In the genomic region with DNA sequence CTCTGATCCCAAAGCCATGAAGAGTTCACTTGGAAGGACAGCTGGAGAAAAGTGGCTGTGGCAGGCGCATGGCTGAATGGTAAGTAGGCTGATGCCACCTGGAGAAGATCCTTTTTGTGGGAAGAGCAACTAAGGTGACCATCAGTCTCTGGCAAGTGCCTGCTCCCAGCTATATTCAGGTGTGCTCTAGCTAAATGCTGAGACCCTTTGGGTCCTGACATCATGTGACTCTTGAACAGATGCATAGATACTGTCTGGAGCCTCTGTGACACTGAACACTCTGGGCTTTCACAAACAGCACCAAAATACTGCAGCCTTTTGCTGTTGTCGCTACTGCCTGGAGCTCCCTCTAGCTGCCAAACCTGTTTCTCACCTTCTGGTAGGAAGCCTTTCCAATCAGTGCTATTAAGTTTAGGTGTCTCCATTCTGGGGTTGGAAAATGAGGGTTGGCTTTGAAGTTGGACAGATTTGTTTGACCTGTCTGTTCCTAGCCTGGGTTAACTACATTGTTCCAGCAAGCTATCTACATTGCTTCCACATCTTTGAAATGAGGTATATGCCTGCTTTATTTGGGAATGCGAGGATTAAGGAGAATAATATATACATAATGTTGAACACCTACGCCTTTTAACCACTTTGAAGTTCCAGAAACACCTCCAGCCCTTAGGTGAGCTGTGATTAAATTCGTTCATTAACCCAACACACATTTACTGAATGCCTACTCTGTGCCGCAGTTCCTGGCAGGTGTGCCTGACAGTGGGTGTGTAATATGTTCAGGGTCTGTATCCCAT, we compare ENCODE assay signal across 1 cellular context.
TF ChIP-seq lines count a peak whose summit lies in the region.

No MANE protein-coding gene starts in this region.

TF ChIP-seq in GM12878, 131 proteins besides CTCF, POLR2A, EP300 and RAD21:
- 0 out of 4 replicates have a peak, but pooled peaks of 1 of the 2 experiments have one; percentile 9 for TF ChIP-seq BHLHE40 (IDR thresholded peaks at IDR 0.05; ENCODE audit: borderline replicate concordance in 1 of 2, low read depth in 2 of 2, low read length in 1 of 2)
- TF ChIP-seq, protein P1, sequence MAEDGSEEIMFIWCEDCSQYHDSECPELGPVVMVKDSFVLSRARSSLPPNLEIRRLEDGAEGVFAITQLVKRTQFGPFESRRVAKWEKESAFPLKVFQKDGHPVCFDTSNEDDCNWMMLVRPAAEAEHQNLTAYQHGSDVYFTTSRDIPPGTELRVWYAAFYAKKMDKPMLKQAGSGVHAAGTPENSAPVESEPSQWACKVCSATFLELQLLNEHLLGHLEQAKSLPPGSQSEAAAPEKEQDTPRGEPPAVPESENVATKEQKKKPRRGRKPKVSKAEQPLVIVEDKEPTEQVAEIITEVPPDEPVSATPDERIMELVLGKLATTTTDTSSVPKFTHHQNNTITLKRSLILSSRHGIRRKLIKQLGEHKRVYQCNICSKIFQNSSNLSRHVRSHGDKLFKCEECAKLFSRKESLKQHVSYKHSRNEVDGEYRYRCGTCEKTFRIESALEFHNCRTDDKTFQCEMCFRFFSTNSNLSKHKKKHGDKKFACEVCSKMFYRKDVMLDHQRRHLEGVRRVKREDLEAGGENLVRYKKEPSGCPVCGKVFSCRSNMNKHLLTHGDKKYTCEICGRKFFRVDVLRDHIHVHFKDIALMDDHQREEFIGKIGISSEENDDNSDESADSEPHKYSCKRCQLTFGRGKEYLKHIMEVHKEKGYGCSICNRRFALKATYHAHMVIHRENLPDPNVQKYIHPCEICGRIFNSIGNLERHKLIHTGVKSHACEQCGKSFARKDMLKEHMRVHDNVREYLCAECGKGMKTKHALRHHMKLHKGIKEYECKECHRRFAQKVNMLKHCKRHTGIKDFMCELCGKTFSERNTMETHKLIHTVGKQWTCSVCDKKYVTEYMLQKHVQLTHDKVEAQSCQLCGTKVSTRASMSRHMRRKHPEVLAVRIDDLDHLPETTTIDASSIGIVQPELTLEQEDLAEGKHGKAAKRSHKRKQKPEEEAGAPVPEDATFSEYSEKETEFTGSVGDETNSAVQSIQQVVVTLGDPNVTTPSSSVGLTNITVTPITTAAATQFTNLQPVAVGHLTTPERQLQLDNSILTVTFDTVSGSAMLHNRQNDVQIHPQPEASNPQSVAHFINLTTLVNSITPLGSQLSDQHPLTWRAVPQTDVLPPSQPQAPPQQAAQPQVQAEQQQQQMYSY (CRISPR knock-in tag; IDR thresholded peaks at IDR 0.05), result no peak
- TF ChIP-seq HDGF (IDR thresholded peaks at IDR 0.05), result no peak
- TF ChIP-seq, protein P2, sequence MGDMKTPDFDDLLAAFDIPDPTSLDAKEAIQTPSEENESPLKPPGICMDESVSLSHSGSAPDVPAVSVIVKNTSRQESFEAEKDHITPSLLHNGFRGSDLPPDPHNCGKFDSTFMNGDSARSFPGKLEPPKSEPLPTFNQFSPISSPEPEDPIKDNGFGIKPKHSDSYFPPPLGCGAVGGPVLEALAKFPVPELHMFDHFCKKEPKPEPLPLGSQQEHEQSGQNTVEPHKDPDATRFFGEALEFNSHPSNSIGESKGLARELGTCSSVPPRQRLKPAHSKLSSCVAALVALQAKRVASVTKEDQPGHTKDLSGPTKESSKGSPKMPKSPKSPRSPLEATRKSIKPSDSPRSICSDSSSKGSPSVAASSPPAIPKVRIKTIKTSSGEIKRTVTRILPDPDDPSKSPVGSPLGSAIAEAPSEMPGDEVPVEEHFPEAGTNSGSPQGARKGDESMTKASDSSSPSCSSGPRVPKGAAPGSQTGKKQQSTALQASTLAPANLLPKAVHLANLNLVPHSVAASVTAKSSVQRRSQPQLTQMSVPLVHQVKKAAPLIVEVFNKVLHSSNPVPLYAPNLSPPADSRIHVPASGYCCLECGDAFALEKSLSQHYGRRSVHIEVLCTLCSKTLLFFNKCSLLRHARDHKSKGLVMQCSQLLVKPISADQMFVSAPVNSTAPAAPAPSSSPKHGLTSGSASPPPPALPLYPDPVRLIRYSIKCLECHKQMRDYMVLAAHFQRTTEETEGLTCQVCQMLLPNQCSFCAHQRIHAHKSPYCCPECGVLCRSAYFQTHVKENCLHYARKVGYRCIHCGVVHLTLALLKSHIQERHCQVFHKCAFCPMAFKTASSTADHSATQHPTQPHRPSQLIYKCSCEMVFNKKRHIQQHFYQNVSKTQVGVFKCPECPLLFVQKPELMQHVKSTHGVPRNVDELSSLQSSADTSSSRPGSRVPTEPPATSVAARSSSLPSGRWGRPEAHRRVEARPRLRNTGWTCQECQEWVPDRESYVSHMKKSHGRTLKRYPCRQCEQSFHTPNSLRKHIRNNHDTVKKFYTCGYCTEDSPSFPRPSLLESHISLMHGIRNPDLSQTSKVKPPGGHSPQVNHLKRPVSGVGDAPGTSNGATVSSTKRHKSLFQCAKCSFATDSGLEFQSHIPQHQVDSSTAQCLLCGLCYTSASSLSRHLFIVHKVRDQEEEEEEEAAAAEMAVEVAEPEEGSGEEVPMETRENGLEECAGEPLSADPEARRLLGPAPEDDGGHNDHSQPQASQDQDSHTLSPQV (IDR thresholded peaks at IDR 0.05), result no peak
- TF ChIP-seq, protein P3, sequence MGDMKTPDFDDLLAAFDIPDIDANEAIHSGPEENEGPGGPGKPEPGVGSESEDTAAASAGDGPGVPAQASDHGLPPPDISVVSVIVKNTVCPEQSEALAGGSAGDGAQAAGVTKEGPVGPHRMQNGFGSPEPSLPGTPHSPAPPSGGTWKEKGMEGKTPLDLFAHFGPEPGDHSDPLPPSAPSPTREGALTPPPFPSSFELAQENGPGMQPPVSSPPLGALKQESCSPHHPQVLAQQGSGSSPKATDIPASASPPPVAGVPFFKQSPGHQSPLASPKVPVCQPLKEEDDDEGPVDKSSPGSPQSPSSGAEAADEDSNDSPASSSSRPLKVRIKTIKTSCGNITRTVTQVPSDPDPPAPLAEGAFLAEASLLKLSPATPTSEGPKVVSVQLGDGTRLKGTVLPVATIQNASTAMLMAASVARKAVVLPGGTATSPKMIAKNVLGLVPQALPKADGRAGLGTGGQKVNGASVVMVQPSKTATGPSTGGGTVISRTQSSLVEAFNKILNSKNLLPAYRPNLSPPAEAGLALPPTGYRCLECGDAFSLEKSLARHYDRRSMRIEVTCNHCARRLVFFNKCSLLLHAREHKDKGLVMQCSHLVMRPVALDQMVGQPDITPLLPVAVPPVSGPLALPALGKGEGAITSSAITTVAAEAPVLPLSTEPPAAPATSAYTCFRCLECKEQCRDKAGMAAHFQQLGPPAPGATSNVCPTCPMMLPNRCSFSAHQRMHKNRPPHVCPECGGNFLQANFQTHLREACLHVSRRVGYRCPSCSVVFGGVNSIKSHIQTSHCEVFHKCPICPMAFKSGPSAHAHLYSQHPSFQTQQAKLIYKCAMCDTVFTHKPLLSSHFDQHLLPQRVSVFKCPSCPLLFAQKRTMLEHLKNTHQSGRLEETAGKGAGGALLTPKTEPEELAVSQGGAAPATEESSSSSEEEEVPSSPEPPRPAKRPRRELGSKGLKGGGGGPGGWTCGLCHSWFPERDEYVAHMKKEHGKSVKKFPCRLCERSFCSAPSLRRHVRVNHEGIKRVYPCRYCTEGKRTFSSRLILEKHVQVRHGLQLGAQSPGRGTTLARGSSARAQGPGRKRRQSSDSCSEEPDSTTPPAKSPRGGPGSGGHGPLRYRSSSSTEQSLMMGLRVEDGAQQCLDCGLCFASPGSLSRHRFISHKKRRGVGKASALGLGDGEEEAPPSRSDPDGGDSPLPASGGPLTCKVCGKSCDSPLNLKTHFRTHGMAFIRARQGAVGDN (IDR thresholded peaks at IDR 0.05), result no peak
- TF ChIP-seq SMARCA5 (IDR thresholded peaks at IDR 0.05), result no peak
- TF ChIP-seq, protein P4, sequence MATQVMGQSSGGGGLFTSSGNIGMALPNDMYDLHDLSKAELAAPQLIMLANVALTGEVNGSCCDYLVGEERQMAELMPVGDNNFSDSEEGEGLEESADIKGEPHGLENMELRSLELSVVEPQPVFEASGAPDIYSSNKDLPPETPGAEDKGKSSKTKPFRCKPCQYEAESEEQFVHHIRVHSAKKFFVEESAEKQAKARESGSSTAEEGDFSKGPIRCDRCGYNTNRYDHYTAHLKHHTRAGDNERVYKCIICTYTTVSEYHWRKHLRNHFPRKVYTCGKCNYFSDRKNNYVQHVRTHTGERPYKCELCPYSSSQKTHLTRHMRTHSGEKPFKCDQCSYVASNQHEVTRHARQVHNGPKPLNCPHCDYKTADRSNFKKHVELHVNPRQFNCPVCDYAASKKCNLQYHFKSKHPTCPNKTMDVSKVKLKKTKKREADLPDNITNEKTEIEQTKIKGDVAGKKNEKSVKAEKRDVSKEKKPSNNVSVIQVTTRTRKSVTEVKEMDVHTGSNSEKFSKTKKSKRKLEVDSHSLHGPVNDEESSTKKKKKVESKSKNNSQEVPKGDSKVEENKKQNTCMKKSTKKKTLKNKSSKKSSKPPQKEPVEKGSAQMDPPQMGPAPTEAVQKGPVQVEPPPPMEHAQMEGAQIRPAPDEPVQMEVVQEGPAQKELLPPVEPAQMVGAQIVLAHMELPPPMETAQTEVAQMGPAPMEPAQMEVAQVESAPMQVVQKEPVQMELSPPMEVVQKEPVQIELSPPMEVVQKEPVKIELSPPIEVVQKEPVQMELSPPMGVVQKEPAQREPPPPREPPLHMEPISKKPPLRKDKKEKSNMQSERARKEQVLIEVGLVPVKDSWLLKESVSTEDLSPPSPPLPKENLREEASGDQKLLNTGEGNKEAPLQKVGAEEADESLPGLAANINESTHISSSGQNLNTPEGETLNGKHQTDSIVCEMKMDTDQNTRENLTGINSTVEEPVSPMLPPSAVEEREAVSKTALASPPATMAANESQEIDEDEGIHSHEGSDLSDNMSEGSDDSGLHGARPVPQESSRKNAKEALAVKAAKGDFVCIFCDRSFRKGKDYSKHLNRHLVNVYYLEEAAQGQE (IDR thresholded peaks at IDR 0.05; ENCODE audit: low read depth, low read length), result peak; percentile 30; the same call in 1 of the 2 replicates
- TF ChIP-seq, protein P5, sequence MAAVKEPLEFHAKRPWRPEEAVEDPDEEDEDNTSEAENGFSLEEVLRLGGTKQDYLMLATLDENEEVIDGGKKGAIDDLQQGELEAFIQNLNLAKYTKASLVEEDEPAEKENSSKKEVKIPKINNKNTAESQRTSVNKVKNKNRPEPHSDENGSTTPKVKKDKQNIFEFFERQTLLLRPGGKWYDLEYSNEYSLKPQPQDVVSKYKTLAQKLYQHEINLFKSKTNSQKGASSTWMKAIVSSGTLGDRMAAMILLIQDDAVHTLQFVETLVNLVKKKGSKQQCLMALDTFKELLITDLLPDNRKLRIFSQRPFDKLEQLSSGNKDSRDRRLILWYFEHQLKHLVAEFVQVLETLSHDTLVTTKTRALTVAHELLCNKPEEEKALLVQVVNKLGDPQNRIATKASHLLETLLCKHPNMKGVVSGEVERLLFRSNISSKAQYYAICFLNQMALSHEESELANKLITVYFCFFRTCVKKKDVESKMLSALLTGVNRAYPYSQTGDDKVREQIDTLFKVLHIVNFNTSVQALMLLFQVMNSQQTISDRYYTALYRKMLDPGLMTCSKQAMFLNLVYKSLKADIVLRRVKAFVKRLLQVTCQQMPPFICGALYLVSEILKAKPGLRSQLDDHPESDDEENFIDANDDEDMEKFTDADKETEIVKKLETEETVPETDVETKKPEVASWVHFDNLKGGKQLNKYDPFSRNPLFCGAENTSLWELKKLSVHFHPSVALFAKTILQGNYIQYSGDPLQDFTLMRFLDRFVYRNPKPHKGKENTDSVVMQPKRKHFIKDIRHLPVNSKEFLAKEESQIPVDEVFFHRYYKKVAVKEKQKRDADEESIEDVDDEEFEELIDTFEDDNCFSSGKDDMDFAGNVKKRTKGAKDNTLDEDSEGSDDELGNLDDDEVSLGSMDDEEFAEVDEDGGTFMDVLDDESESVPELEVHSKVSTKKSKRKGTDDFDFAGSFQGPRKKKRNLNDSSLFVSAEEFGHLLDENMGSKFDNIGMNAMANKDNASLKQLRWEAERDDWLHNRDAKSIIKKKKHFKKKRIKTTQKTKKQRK (IDR thresholded peaks at IDR 0.05; ENCODE audit: low read depth, low read length), result no peak
- no peak for TF ChIP-seq JUND (IDR thresholded peaks at IDR 0.05; ENCODE audit: low read depth, low read length)
- no peak for TF ChIP-seq BMI1 (IDR thresholded peaks at IDR 0.05; ENCODE audit: borderline replicate concordance)
- TF ChIP-seq HDAC2 (IDR thresholded peaks at IDR 0.05), result no peak
- TF ChIP-seq ZNF384 (IDR thresholded peaks at IDR 0.05; ENCODE audit: borderline replicate concordance, low read depth, low read length), result no peak
- TF ChIP-seq RCOR1 (conservative IDR thresholded peaks at IDR 0.05; ENCODE audit: low read depth, low read length), result no peak
- no peak for TF ChIP-seq NRF1 (conservative IDR thresholded peaks at IDR 0.05; ENCODE audit: low read depth, low read length)
- TF ChIP-seq, protein P6, sequence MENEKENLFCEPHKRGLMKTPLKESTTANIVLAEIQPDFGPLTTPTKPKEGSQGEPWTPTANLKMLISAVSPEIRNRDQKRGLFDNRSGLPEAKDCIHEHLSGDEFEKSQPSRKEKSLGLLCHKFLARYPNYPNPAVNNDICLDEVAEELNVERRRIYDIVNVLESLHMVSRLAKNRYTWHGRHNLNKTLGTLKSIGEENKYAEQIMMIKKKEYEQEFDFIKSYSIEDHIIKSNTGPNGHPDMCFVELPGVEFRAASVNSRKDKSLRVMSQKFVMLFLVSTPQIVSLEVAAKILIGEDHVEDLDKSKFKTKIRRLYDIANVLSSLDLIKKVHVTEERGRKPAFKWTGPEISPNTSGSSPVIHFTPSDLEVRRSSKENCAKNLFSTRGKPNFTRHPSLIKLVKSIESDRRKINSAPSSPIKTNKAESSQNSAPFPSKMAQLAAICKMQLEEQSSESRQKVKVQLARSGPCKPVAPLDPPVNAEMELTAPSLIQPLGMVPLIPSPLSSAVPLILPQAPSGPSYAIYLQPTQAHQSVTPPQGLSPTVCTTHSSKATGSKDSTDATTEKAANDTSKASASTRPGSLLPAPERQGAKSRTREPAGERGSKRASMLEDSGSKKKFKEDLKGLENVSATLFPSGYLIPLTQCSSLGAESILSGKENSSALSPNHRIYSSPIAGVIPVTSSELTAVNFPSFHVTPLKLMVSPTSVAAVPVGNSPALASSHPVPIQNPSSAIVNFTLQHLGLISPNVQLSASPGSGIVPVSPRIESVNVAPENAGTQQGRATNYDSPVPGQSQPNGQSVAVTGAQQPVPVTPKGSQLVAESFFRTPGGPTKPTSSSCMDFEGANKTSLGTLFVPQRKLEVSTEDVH (IDR thresholded peaks at IDR 0.05; ENCODE audit: low read depth, partially characterized antibody), result no peak
- no peak for TF ChIP-seq NR2F1 (conservative IDR thresholded peaks at IDR 0.05)
- TF ChIP-seq POU2F2 (IDR thresholded peaks at IDR 0.05; ENCODE audit: borderline replicate concordance, low read depth, low read length), result no peak
- peak; percentile 39; the same call in 1 of the 2 replicates for TF ChIP-seq SMC3 (IDR thresholded peaks at IDR 0.05; ENCODE audit: borderline replicate concordance, low read length)
- no peak for TF ChIP-seq SMAD5 (IDR thresholded peaks at IDR 0.05; ENCODE audit: low read depth)
- TF ChIP-seq CREM (IDR thresholded peaks at IDR 0.05; ENCODE audit: low read depth), result no peak
- no peak for TF ChIP-seq SUZ12 (IDR thresholded peaks at IDR 0.05; ENCODE audit: unreplicated experiment)
- TF ChIP-seq IKZF1 (conservative IDR thresholded peaks at IDR 0.05), result no peak
